ENCODE assay signal across 38 cellular contexts in genomic region chr1:42155362-42155761, GRCh38. TPM values are rescaled to one million over a fixed set of nuclear protein-coding genes. Genes with fewer than 3 reads are reported as not detected.
"Had no signal": no experiment of that assay in that cellular context is flagged by ENCODE, and none has a peak within 500 bp of the region (broad histone marks: within the 10 kb centered on the region; RNA-seq: fewer than 3 reads in every experiment).

No MANE protein-coding gene starts in this region.

- H3K27ac Mint-ChIP-seq: activated B cell treated with CpG ODN at 0.5 μM for 24 hours; activated CD4-positive, alpha-beta memory T cell treated with anti-CD3 and anti-CD28 coated beads for 36 hours; activated CD4-positive, alpha-beta T cell treated with anti-CD3 and anti-CD28 coated beads, Interleukin-2, amount 10 ng/mL, durations not matched to agents 24 days and 14 days; activated CD8-positive, alpha-beta T cell treated with anti-CD3 and anti-CD28 coated beads for 36 hours; activated naive CD4-positive, alpha-beta T cell treated with anti-CD3 and anti-CD28 coated beads for 36 hours; activated naive CD4-positive, alpha-beta T cell treated with anti-CD3 and anti-CD28 coated beads, Interleukin-2, amount 50 U/mL, for 72 hours; activated naive CD8-positive, alpha-beta T cell treated with anti-CD3 and anti-CD28 coated beads for 36 hours; activated T-cell treated with anti-CD3 and anti-CD28 coated beads, Interleukin-2, amount 50 U/mL, for 72 hours; activated T-helper 1 cell treated with anti-CD3 and anti-CD28 coated beads, Interleukin-12 subunit alpha, Interleukin-12 subunit beta, Interleukin-2, Interleukin-4 antibody, amounts not matched to agents 30 ng/mL and 10 ng/mL and 1 ng/mL, durations not matched to agents 14 hours and 24 hours and 36 hours; activated T-helper 17 cell treated with anti-CD3 and anti-CD28 coated beads, Interleukin-2, amount 50 U/mL, for 72 hours; T-helper 1 cell treated with Interleukin-12 subunit alpha and Interleukin-12 subunit beta and Interleukin-4 antibody, amounts not matched to agents 30 μg/mL and 1 μg/mL, for 36 hours; T-helper 2 cell treated with Interferon-gamma antibody and Interleukin-4, amounts not matched to agents 5 μg/mL and 100 μg/mL, for 36 hours had no signal

- H3K4me1 Mint-ChIP-seq: activated B cell treated with CpG ODN at 0.5 μM for 24 hours had no signal

- H3K9me3 Mint-ChIP-seq: activated B cell treated with CpG ODN at 0.5 μM for 24 hours; activated CD8-positive, alpha-beta T cell treated with anti-CD3 and anti-CD28 coated beads for 36 hours; activated naive CD4-positive, alpha-beta T cell treated with anti-CD3 and anti-CD28 coated beads for 36 hours; activated naive CD8-positive, alpha-beta T cell treated with anti-CD3 and anti-CD28 coated beads for 36 hours had no signal

- H3K9me3 ChIP-seq: body of pancreas had no signal

- H3K4me3 ChIP-seq: adrenal gland, body of pancreas, breast epithelium had no signal

- H3K4me1 ChIP-seq: adrenal gland, breast epithelium had no signal

- DNase-seq: activated B cell treated with CpG ODN at 0.5 μM for 24 hours; activated CD4-positive, alpha-beta memory T cell treated with anti-CD3 and anti-CD28 coated beads for 36 hours; activated CD4-positive, alpha-beta T cell treated with anti-CD3 and anti-CD28 coated beads for 4 hours; activated CD4-positive, alpha-beta T cell treated with anti-CD3 and anti-CD28 coated beads, Interleukin-2, amount 10 ng/mL, durations not matched to agents 24 days and 14 days; activated CD4-positive, alpha-beta T cell treated with anti-CD3 and anti-CD28 coated beads, Interleukin-2, amount 50 U/mL, for 1 hour; activated CD4-positive, alpha-beta T cell treated with anti-CD3 and anti-CD28 coated beads, Interleukin-2, amount 50 U/mL, for 4 hours; activated CD8-positive, alpha-beta memory T cell treated with anti-CD3 and anti-CD28 coated beads, Interleukin-2, amount 50 U/mL, for 4 hours; activated CD8-positive, alpha-beta T cell treated with anti-CD3 and anti-CD28 coated beads for 36 hours; activated effector memory CD4-positive, alpha-beta T cell treated with anti-CD3 and anti-CD28 coated beads, Interleukin-2, amount 50 U/mL, for 16 hours; activated gamma-delta T cell treated with Interleukin-2 at 50 U/mL for 16 hours; activated naive CD4-positive, alpha-beta T cell; activated naive CD4-positive, alpha-beta T cell treated with anti-CD3 and anti-CD28 coated beads for 36 hours; activated naive CD4-positive, alpha-beta T cell treated with anti-CD3 and anti-CD28 coated beads, Interleukin-2, amount 50 U/mL, for 16 hours; activated naive CD8-positive, alpha-beta T cell treated with anti-CD3 and anti-CD28 coated beads for 36 hours; activated T-cell treated with anti-CD3 and anti-CD28 coated beads for 4 hours; activated T-cell treated with anti-CD3 and anti-CD28 coated beads, Interleukin-2, amount 50 U/mL, for 1 hour; activated T-cell treated with anti-CD3 and anti-CD28 coated beads, Interleukin-2, amount 50 U/mL, for 4 hours; activated T-cell treated with anti-CD3 and anti-CD28 coated beads, Interleukin-2, amount 50 U/mL, for 72 hours; adrenal gland; amniotic stem cell; body of pancreas; brain microvascular endothelial cell; central memory CD4-positive, alpha-beta T cell; SW 1271; T-helper 1 cell; T-helper 2 cell; T-helper 9 cell had no signal

- H3K36me3 ChIP-seq: adrenal gland, brain microvascular endothelial cell, breast epithelium had no signal

- H3K27ac ChIP-seq: adrenal gland, body of pancreas, brain microvascular endothelial cell, breast epithelium, VCaP had no signal

- ATAC-seq: activated CD8-positive, alpha-beta T cell treated with anti-CD3 and anti-CD28 coated beads for 36 hours; activated naive CD4-positive, alpha-beta T cell treated with anti-CD3 and anti-CD28 coated beads, Interleukin-2, amount 50 U/mL, for 72 hours; activated T-cell treated with anti-CD3 and anti-CD28 coated beads, Interleukin-2, amount 50 U/mL, for 4 hours; activated T-cell treated with anti-CD3 and anti-CD28 coated beads, Interleukin-2, amount 50 U/mL, for 72 hours; activated T-helper 17 cell treated with anti-CD3 and anti-CD28 coated beads, Interleukin-2, amount 50 U/mL, for 72 hours; body of pancreas had no signal

- H3K36me3 Mint-ChIP-seq: activated CD4-positive, alpha-beta memory T cell treated with anti-CD3 and anti-CD28 coated beads for 36 hours; activated naive CD4-positive, alpha-beta T cell treated with anti-CD3 and anti-CD28 coated beads, Interleukin-2, amount 50 U/mL, for 72 hours; activated naive CD8-positive, alpha-beta T cell treated with anti-CD3 and anti-CD28 coated beads for 36 hours had no signal

- H3K4me3 Mint-ChIP-seq: activated B cell treated with CpG ODN at 0.5 μM for 24 hours; activated CD4-positive, alpha-beta memory T cell treated with anti-CD3 and anti-CD28 coated beads for 36 hours; activated CD4-positive, alpha-beta T cell treated with anti-CD3 and anti-CD28 coated beads, Interleukin-2, amount 10 ng/mL, durations not matched to agents 24 days and 14 days; activated CD8-positive, alpha-beta T cell treated with anti-CD3 and anti-CD28 coated beads for 36 hours; activated naive CD4-positive, alpha-beta T cell treated with anti-CD3 and anti-CD28 coated beads for 36 hours; activated naive CD8-positive, alpha-beta T cell treated with anti-CD3 and anti-CD28 coated beads for 36 hours; activated T-cell treated with anti-CD3 and anti-CD28 coated beads, Interleukin-2, amount 50 U/mL, for 4 hours; activated T-cell treated with anti-CD3 and anti-CD28 coated beads, Interleukin-2, amount 50 U/mL, for 72 hours; activated T-helper 1 cell treated with anti-CD3 and anti-CD28 coated beads, Interleukin-12 subunit alpha, Interleukin-12 subunit beta, Interleukin-2, Interleukin-4 antibody, amounts not matched to agents 30 ng/mL and 10 ng/mL and 1 ng/mL, durations not matched to agents 14 hours and 24 hours and 36 hours; activated T-helper 17 cell treated with anti-CD3 and anti-CD28 coated beads, Interleukin-2, amount 50 U/mL, for 72 hours; T-helper 1 cell treated with Interleukin-12 subunit alpha and Interleukin-12 subunit beta and Interleukin-4 antibody, amounts not matched to agents 30 μg/mL and 1 μg/mL, for 36 hours; T-helper 2 cell treated with Interferon-gamma antibody and Interleukin-4, amounts not matched to agents 5 μg/mL and 100 μg/mL, for 36 hours had no signal

- H3K27me3 ChIP-seq: adrenal gland, body of pancreas, brain microvascular endothelial cell, breast epithelium had no signal

RNA-seq across cellular contexts. Expression of gene GUCA2B, which starts 2.2 kb away (rescaled TPM):
- total RNA-seq: activated B cell treated with CpG ODN at 0.5 μM for 24 hours; activated CD4-positive, alpha-beta memory T cell treated with anti-CD3 and anti-CD28 coated beads for 36 hours; activated CD4-positive, alpha-beta T cell treated with anti-CD3 and anti-CD28 coated beads, Interleukin-2, amount 10 ng/mL, durations not matched to agents 24 days and 14 days; activated CD8-positive, alpha-beta memory T cell treated with anti-CD3 and anti-CD28 coated beads for 36 hours; activated CD8-positive, alpha-beta T cell treated with anti-CD3 and anti-CD28 coated beads for 36 hours; activated naive CD4-positive, alpha-beta T cell treated with anti-CD3 and anti-CD28 coated beads for 36 hours; activated naive CD4-positive, alpha-beta T cell treated with anti-CD3 and anti-CD28 coated beads, Interleukin-2, amount 50 U/mL, for 72 hours; activated naive CD8-positive, alpha-beta T cell treated with anti-CD3 and anti-CD28 coated beads for 36 hours; activated T-cell treated with anti-CD3 and anti-CD28 coated beads, Interleukin-2, amount 50 U/mL, for 4 hours; activated T-cell treated with anti-CD3 and anti-CD28 coated beads, Interleukin-2, amount 50 U/mL, for 72 hours; activated T-helper 1 cell treated with anti-CD3 and anti-CD28 coated beads, Interleukin-12 subunit alpha, Interleukin-12 subunit beta, Interleukin-2, Interleukin-4 antibody, amounts not matched to agents 30 ng/mL and 10 ng/mL and 1 ng/mL, durations not matched to agents 14 hours and 24 hours and 36 hours; activated T-helper 17 cell treated with anti-CD3 and anti-CD28 coated beads, Interleukin-2, amount 50 U/mL, for 72 hours; adrenal gland; aorta; astrocyte; body of pancreas; breast epithelium; cardiac septum had no signal
- polyA plus RNA-seq: adrenal gland had no signal

RNA-seq across cellular contexts. Expression of gene GUCA2A, which starts 9.2 kb away (rescaled TPM):
- total RNA-seq: activated B cell treated with CpG ODN at 0.5 μM for 24 hours; activated CD4-positive, alpha-beta memory T cell treated with anti-CD3 and anti-CD28 coated beads for 36 hours; activated CD4-positive, alpha-beta T cell treated with anti-CD3 and anti-CD28 coated beads, Interleukin-2, amount 10 ng/mL, durations not matched to agents 24 days and 14 days; activated CD8-positive, alpha-beta memory T cell treated with anti-CD3 and anti-CD28 coated beads for 36 hours; activated CD8-positive, alpha-beta T cell treated with anti-CD3 and anti-CD28 coated beads for 36 hours; activated naive CD4-positive, alpha-beta T cell treated with anti-CD3 and anti-CD28 coated beads for 36 hours; activated naive CD4-positive, alpha-beta T cell treated with anti-CD3 and anti-CD28 coated beads, Interleukin-2, amount 50 U/mL, for 72 hours; activated naive CD8-positive, alpha-beta T cell treated with anti-CD3 and anti-CD28 coated beads for 36 hours; activated T-cell treated with anti-CD3 and anti-CD28 coated beads, Interleukin-2, amount 50 U/mL, for 4 hours; activated T-cell treated with anti-CD3 and anti-CD28 coated beads, Interleukin-2, amount 50 U/mL, for 72 hours; activated T-helper 1 cell treated with anti-CD3 and anti-CD28 coated beads, Interleukin-12 subunit alpha, Interleukin-12 subunit beta, Interleukin-2, Interleukin-4 antibody, amounts not matched to agents 30 ng/mL and 10 ng/mL and 1 ng/mL, durations not matched to agents 14 hours and 24 hours and 36 hours; activated T-helper 17 cell treated with anti-CD3 and anti-CD28 coated beads, Interleukin-2, amount 50 U/mL, for 72 hours; adrenal gland; aorta; astrocyte; body of pancreas; cardiac septum had no signal
